In genomic region chr1:203627819-203628184, GRCh38 we compare ENCODE assay signal across 7 cellular contexts.
A peak's percentile ranks its signal among the peaks of the same experiment; 100 is the strongest.
DNase-seq lines count a peak whose midpoint lies in the region; ATAC-seq and TF ChIP-seq lines count a peak whose summit lies in the region.

No MANE protein-coding gene starts in this region.

- peak; percentile 8 for ATAC-seq in stimulated activated effector memory CD8-positive, alpha-beta T cell treated with anti-CD3 and anti-CD28 coated beads, Interleukin-12 subunit alpha, Interleukin-12 subunit beta, amount 100 ng/mL, for 72 hours

- H3K4me1 Mint-ChIP-seq in stimulated activated effector memory CD8-positive, alpha-beta T cell treated with anti-CD3 and anti-CD28 coated beads, Interleukin-12 subunit alpha, Interleukin-12 subunit beta, amount 100 ng/mL, for 72 hours = peaks cover 75% of the 10 kb centered on the region

- peak overlapping the region; percentile 100 for H3K4me3 Mint-ChIP-seq in stimulated activated effector memory CD8-positive, alpha-beta T cell treated with anti-CD3 and anti-CD28 coated beads, Interleukin-12 subunit alpha, Interleukin-12 subunit beta, amount 100 ng/mL, for 72 hours

- H3K36me3 Mint-ChIP-seq in stimulated activated effector memory CD8-positive, alpha-beta T cell treated with anti-CD3 and anti-CD28 coated beads, Interleukin-12 subunit alpha, Interleukin-12 subunit beta, amount 100 ng/mL, for 72 hours = peaks cover 69% of the 10 kb centered on the region

- peak overlapping the region; percentile 91 for H3K4me3 ChIP-seq in astrocyte of the spinal cord (ENCODE audit: low read depth, low read length)

- TF ChIP-seq CTCF in astrocyte of the spinal cord (IDR thresholded peaks at IDR 0.05; ENCODE audit: low read depth, low read length) = no peak

- no peaks in the 10 kb centered on the region for H3K9me3 Mint-ChIP-seq in stimulated activated effector memory CD8-positive, alpha-beta T cell treated with anti-CD3 and anti-CD28 coated beads, Interleukin-12 subunit alpha, Interleukin-12 subunit beta, amount 100 ng/mL, for 72 hours

- DNase-seq in GM03348 (ENCODE audit: low spot score) (peak; percentile 65), NCI-H526 treated with DMSO at 0.1 percent for 48 hours (lab: John Stamatoyannopoulos, UW) (peak; percentile 9), astrocyte of the spinal cord (ENCODE audit: low read depth, low spot score) (peak; percentile 47), iris pigment epithelial cell (ENCODE audit: low read depth) (peak; percentile 58), T1000 (lab: John Stamatoyannopoulos, UW) (no peak), NCI-H128 (lab: John Stamatoyannopoulos, UW; ENCODE audit: unreplicated experiment) (no peak)
- peak in 1 of 2 donors; percentile 67 for DNase-seq in stimulated activated effector memory CD8-positive, alpha-beta T cell treated with anti-CD3 and anti-CD28 coated beads, Interleukin-12 subunit alpha, Interleukin-12 subunit beta, amount 100 ng/mL, for 72 hours (ENCODE audit: low spot score in 2 of 2)

- H3K27ac Mint-ChIP-seq in stimulated activated effector memory CD8-positive, alpha-beta T cell treated with anti-CD3 and anti-CD28 coated beads, Interleukin-12 subunit alpha, Interleukin-12 subunit beta, amount 100 ng/mL, for 72 hours = peak overlapping the region; percentile 98

- in situ Hi-C loops in astrocyte of the spinal cord (cut with HindIII; ENCODE audit: low sequenced_read_pairs) = no loop called here

Comparison
In these comparisons a context has a peak if more than half of its experiments do, and no peak if none do; other contexts are left out.
1. DNase-seq: peak in GM03348 (single experiment), NCI-H526 treated with DMSO at 0.1 percent for 48 hours (single experiment), astrocyte of the spinal cord (single experiment) and iris pigment epithelial cell (single experiment); none in T1000 (single experiment) and NCI-H128 (single experiment).